Comparison of ENCODE assay signal across 9 cellular contexts in genomic region chr12:128976120-128976519, GRCh38.
DNase-seq lines count a peak whose midpoint lies in the region; ATAC-seq lines count a peak whose summit lies in the region.
"Had no signal": no experiment of that assay in that cellular context is flagged by ENCODE, and none has a peak within 500 bp of the region (broad histone marks: within the 10 kb centered on the region; RNA-seq: fewer than 3 reads in every experiment).

No MANE protein-coding gene starts in this region.

- no peaks in the 10 kb centered on the region for H3K9me3 Mint-ChIP-seq in stimulated activated effector memory CD8-positive, alpha-beta T cell treated with anti-CD3 and anti-CD28 coated beads, Interleukin-12 subunit alpha, Interleukin-12 subunit beta, amount 100 ng/mL, for 72 hours

- H3K4me3 ChIP-seq in SJCRH30: no peak overlapping the region

- peak; percentile 56 for DNase-seq in activated CD4-positive, alpha-beta T cell treated with anti-CD3 and anti-CD28 coated beads for 48 hours
- no peak for DNase-seq in activated CD4-positive, alpha-beta T cell treated with anti-CD3 and anti-CD28 coated beads, Interleukin-2, amount 50 U/mL, for 1 hour
- DNase-seq in SJCRH30 (peak; percentile 40 to 51), iPS DF 4.7 (ENCODE audit: extremely low read depth, low spot score) (peak; percentile 82), T-helper 17 cell (no peak), HPDE6-E6E7 (ENCODE audit: extremely low spot score) (no peak)
- peak in 1 of 2 donors; percentile 50 for DNase-seq in stimulated activated effector memory CD8-positive, alpha-beta T cell treated with anti-CD3 and anti-CD28 coated beads, Interleukin-12 subunit alpha, Interleukin-12 subunit beta, amount 100 ng/mL, for 72 hours (ENCODE audit: low spot score in 2 of 2)

- H3K9me3 ChIP-seq in SJCRH30 (replicated peaks) (no peaks in the 10 kb centered on the region), T-helper 17 cell (ENCODE audit: control insufficient read depth, low read length, poor library complexity, severe bottlenecking) (no peaks in the 10 kb centered on the region)

- no peak overlapping the region for H3K4me3 Mint-ChIP-seq in stimulated activated effector memory CD8-positive, alpha-beta T cell treated with anti-CD3 and anti-CD28 coated beads, Interleukin-12 subunit alpha, Interleukin-12 subunit beta, amount 100 ng/mL, for 72 hours
- H3K4me3 Mint-ChIP-seq in T-helper 17 cell: no peak overlapping the region

- H3K4me1 ChIP-seq in SJCRH30: peaks cover 3% of the 10 kb centered on the region; the same call in 1 of the 2 replicates

- no peaks in the 10 kb centered on the region for H3K4me1 Mint-ChIP-seq in stimulated activated effector memory CD8-positive, alpha-beta T cell treated with anti-CD3 and anti-CD28 coated beads, Interleukin-12 subunit alpha, Interleukin-12 subunit beta, amount 100 ng/mL, for 72 hours
- H3K4me1 Mint-ChIP-seq in T-helper 17 cell: no peaks in the 10 kb centered on the region

- H3K27ac ChIP-seq in SJCRH30: no peak overlapping the region
- H3K27ac ChIP-seq: epithelial cell of prostate had no signal

- peaks cover 6% of the 10 kb centered on the region for H3K36me3 Mint-ChIP-seq in stimulated activated effector memory CD8-positive, alpha-beta T cell treated with anti-CD3 and anti-CD28 coated beads, Interleukin-12 subunit alpha, Interleukin-12 subunit beta, amount 100 ng/mL, for 72 hours
- H3K36me3 Mint-ChIP-seq in T-helper 17 cell (ENCODE audit: low read depth): no peaks in the 10 kb centered on the region

- peaks cover 25% of the 10 kb centered on the region for H3K27me3 Mint-ChIP-seq in T-helper 17 cell

- no peaks in the 10 kb centered on the region for H3K27me3 ChIP-seq in SJCRH30

- H3K27ac Mint-ChIP-seq in stimulated activated effector memory CD8-positive, alpha-beta T cell treated with anti-CD3 and anti-CD28 coated beads, Interleukin-12 subunit alpha, Interleukin-12 subunit beta, amount 100 ng/mL, for 72 hours: no peak overlapping the region
- no peak overlapping the region for H3K27ac Mint-ChIP-seq in T-helper 17 cell

- peak; percentile 58 for ATAC-seq in stimulated activated effector memory CD8-positive, alpha-beta T cell treated with anti-CD3 and anti-CD28 coated beads, Interleukin-12 subunit alpha, Interleukin-12 subunit beta, amount 100 ng/mL, for 72 hours
- ATAC-seq in T-helper 17 cell (no peak), GM21737 (IDR thresholded peaks at IDR 0.05; ENCODE audit: unreplicated experiment) (no peak)

- H3K36me3 ChIP-seq in SJCRH30: no peaks in the 10 kb centered on the region

Comparison
In these comparisons a context has a peak if more than half of its experiments do, and no peak if none do; other contexts are left out.
1. DNase-seq: peak in activated CD4-positive, alpha-beta T cell treated with anti-CD3 and anti-CD28 coated beads for 48 hours (single experiment), SJCRH30 (2 of 2) and iPS DF 4.7 (single experiment); none in activated CD4-positive, alpha-beta T cell treated with anti-CD3 and anti-CD28 coated beads, Interleukin-2, amount 50 U/mL, for 1 hour (single experiment), T-helper 17 cell (0 of 3) and HPDE6-E6E7 (single experiment).